Comparison of ENCODE assay signal across 15 cellular contexts in the genomic region with DNA sequence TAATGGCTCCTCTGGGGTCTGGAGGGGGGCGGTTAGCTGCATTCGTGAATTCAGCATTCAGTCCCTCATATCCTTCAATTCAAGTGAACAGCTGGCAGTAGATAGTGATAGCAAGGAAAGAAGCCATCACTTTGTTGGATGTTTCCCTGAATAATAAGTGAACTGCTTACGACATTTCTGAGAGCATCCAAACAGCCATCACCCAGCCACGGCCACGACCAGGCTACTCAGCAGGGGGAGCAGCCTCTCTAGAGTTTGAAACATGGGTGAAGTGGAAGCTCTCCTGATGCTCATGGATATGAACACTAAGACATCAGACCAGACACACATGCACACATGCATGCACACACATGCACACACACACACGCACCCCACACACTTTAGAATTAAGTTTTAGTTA.
DNase-seq lines count a peak whose midpoint lies in the region; ATAC-seq lines count a peak whose summit lies in the region.
"Had no signal": no experiment of that assay in that cellular context is flagged by ENCODE, and none has a peak within 500 bp of the region (broad histone marks: within the 10 kb centered on the region; RNA-seq: fewer than 3 reads in every experiment).

No MANE protein-coding gene starts in this region.

- ATAC-seq in GM18502 (IDR thresholded peaks at IDR 0.05; ENCODE audit: poor library complexity, unreplicated experiment) (no peak), HG02973 (IDR thresholded peaks at IDR 0.05; ENCODE audit: unreplicated experiment) (no peak), HG03378 (IDR thresholded peaks at IDR 0.05; ENCODE audit: unreplicated experiment) (no peak)
- ATAC-seq: CD8-positive, alpha-beta T cell had no signal

- DNase-seq in Ammon's horn (ENCODE audit: low spot score), result peak; percentile 82
- peak; percentile 44 for DNase-seq in occipital lobe (lab: John Stamatoyannopoulos, UW)
- no peak for DNase-seq in NCI-H526 (lab: John Stamatoyannopoulos, UW)
- DNase-seq: Calu3; CD8-positive, alpha-beta T cell; DMS153; NCI-H1105 treated with DMSO at 0.1 percent for 48 hours; NCI-H2029 treated with DMSO at 0.1 percent for 48 hours; NCI-H345 had no signal

- H3K27me3 ChIP-seq in layer of hippocampus (ENCODE audit: control insufficient read depth, insufficient read depth, low read length), result no peaks in the 10 kb centered on the region

- H3K27ac ChIP-seq in cingulate gyrus (ENCODE audit: low read depth, low read length), result peak overlapping the region; percentile 93
- H3K27ac ChIP-seq in layer of hippocampus (ENCODE audit: low read depth, low read length), result peak overlapping the region; percentile 88
- H3K27ac ChIP-seq: 22Rv1 had no signal

Comparison
In these comparisons a context has a peak if more than half of its experiments do, and no peak if none do; other contexts are left out.
1. DNase-seq: peak in Ammon's horn (single experiment) and occipital lobe (single experiment); none in NCI-H526 (0 of 2).